In the genomic region with DNA sequence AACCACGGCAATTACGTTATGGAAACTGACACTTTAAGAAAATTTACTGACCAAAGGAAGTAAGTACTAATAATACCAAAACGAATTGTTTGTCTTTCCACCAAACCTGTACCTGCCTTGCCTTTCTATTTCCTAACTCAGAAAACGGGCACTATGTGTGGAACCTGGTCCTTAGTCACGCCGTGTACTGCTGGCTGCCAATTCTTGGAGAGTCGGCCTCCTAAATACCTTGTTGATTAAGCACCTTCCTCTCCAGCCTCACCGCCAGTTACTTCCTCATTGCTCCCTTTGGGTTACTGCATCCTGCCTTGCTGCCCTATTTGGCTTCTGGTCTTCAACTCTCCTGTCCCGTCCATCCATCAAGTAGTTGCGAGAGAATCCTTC, we compare ENCODE assay signal across 10 cellular contexts. TPM values are rescaled to one million over a fixed set of nuclear protein-coding genes. Genes with fewer than 3 reads are reported as not detected.
DNase-seq lines count a peak whose midpoint lies in the region; ATAC-seq, FAIRE-seq and TF ChIP-seq lines count a peak whose summit lies in the region.
"Not testable (repeated sequence)": the region's sequence is repeated elsewhere in the genome, so short reads cannot be mapped to it uniquely, and the experiment has no call there.
"Had no signal": no experiment of that assay in that cellular context is flagged by ENCODE, and none has a peak within 500 bp of the region (broad histone marks: within the 10 kb centered on the region; RNA-seq: fewer than 3 reads in every experiment).

No MANE protein-coding gene starts in this region.

- H3K4me2 ChIP-seq in H1 (ENCODE audit: insufficient read depth in 1 of 2, low read depth in 2 of 2, low read length in 2 of 2), result peak overlapping the region; percentile 47 to 61
- peak overlapping the region; percentile 93 for H3K4me2 ChIP-seq in skeletal muscle satellite cell (ENCODE audit: low read length)

- H4K5ac ChIP-seq in H1 (ENCODE audit: insufficient read length, low read depth, low read length), result not testable (repeated sequence)

- peaks cover 58% of the 10 kb centered on the region for H3K4me1 Mint-ChIP-seq in activated T-helper 1 cell treated with anti-CD3 and anti-CD28 coated beads, Interleukin-12 subunit alpha, Interleukin-12 subunit beta, Interleukin-2, Interleukin-4 antibody, amounts not matched to agents 30 ng/mL and 10 ng/mL and 1 ng/mL, durations not matched to agents 14 hours and 24 hours and 36 hours (ENCODE audit: low read depth)

- peaks cover 15% of the 10 kb centered on the region for H3K9me3 Mint-ChIP-seq in activated T-helper 1 cell treated with anti-CD3 and anti-CD28 coated beads, Interleukin-12 subunit alpha, Interleukin-12 subunit beta, Interleukin-2, Interleukin-4 antibody, amounts not matched to agents 30 ng/mL and 10 ng/mL and 1 ng/mL, durations not matched to agents 14 hours and 24 hours and 36 hours

- H2AK5ac ChIP-seq in H1 (ENCODE audit: low read depth, low read length), result not testable (repeated sequence)

- not testable (repeated sequence) for H2BK15ac ChIP-seq in H1 (ENCODE audit: low read length)

- not testable (repeated sequence) for H3K56ac ChIP-seq in H1 (replicated peaks; ENCODE audit: insufficient read length, low read depth, low read length)

- not testable (repeated sequence) for H3K36me3 ChIP-seq in H1 (ENCODE audit: control insufficient read depth in 2 of 4, insufficient read depth in 4 of 4, low read length in 3 of 4); left lung; skeletal muscle satellite cell (ENCODE audit: insufficient read depth, low read length)

- TF ChIP-seq RAD21 in H1 (IDR thresholded peaks at IDR 0.05 in 1 of 2, conservative IDR thresholded peaks at IDR 0.05 in 1 of 2; ENCODE audit: low read depth in 2 of 2, low read length in 2 of 2), result not testable (repeated sequence)

- not testable (repeated sequence) for TF ChIP-seq POLR2A in H1 (IDR thresholded peaks at IDR 0.05; ENCODE audit: control extremely low read depth in 1 of 2, low read depth in 2 of 2, low read length in 2 of 2)

- H4K91ac ChIP-seq in H1 (replicated peaks; ENCODE audit: insufficient read length, low read length), result not testable (repeated sequence)

- not testable (repeated sequence) for H3K79me2 ChIP-seq in H1 (ENCODE audit: control insufficient read depth in 1 of 2, insufficient read depth in 2 of 2, low read length in 2 of 2)

- H3K4me1 ChIP-seq in H1 (replicated peaks in 1 of 4; ENCODE audit: control insufficient read depth in 3 of 4, insufficient read depth in 4 of 4, low read length in 3 of 4); skeletal muscle satellite cell (ENCODE audit: control insufficient read depth, insufficient read depth, low read length): not testable (repeated sequence)
- peaks cover 0 to 26% of the 10 kb centered on the region in 2 donors for H3K4me1 ChIP-seq in left lung

- not testable (repeated sequence) for H3K9me3 ChIP-seq in H1 (ENCODE audit: insufficient read depth in 2 of 2, low read depth in 1 of 2, low read length in 1 of 2); left lung; skeletal muscle satellite cell (replicated peaks; ENCODE audit: low read length)

- not testable (repeated sequence) for H3K27me3 ChIP-seq in H1 (replicated peaks in 1 of 4; ENCODE audit: control insufficient read depth in 3 of 4, extremely low read depth in 1 of 4, insufficient read depth in 3 of 4, low read length in 3 of 4); left lung; skeletal muscle satellite cell (ENCODE audit: control insufficient read depth, insufficient read depth, low read length)

- intact Hi-C loops in activated T-helper 1 cell treated with anti-CD3 and anti-CD28 coated beads, Interleukin-12 subunit alpha, Interleukin-12 subunit beta, Interleukin-2, Interleukin-4 antibody, amounts not matched to agents 30 ng/mL and 10 ng/mL and 1 ng/mL, durations not matched to agents 14 hours and 24 hours and 36 hours (cut with micrococcal nuclease), result loop anchor here (1.0 to 2.0 kb wide), 5 partner anchors 9 to 204 kb away; no protein-coding TSS in a partner anchor
- intact Hi-C loops in left lung (cut with DNase I), result not testable (repeated sequence)

- H3K4me3 Mint-ChIP-seq in activated T-helper 1 cell treated with anti-CD3 and anti-CD28 coated beads, Interleukin-12 subunit alpha, Interleukin-12 subunit beta, Interleukin-2, Interleukin-4 antibody, amounts not matched to agents 30 ng/mL and 10 ng/mL and 1 ng/mL, durations not matched to agents 14 hours and 24 hours and 36 hours, result peak overlapping the region; percentile 85

- not testable (repeated sequence) for H3K36me3 Mint-ChIP-seq in activated T-helper 1 cell treated with anti-CD3 and anti-CD28 coated beads, Interleukin-12 subunit alpha, Interleukin-12 subunit beta, Interleukin-2, Interleukin-4 antibody, amounts not matched to agents 30 ng/mL and 10 ng/mL and 1 ng/mL, durations not matched to agents 14 hours and 24 hours and 36 hours (ENCODE audit: low read depth)

- H4K20me1 ChIP-seq in H1 (replicated peaks in 1 of 2; ENCODE audit: control insufficient read depth in 1 of 2, insufficient read depth in 2 of 2, low read length in 2 of 2), result not testable (repeated sequence)

- POLR2A ChIA-PET in AG04449 (lab: Yijun Ruan, JAX), result interaction anchor here (1.7 kb wide), 1 partner anchor 9 kb away, joined by 4 read pairs; no protein-coding TSS in a partner anchor
- POLR2A ChIA-PET in H1 (lab: Charles Lee; ENCODE audit: partially characterized antibody), result not testable (repeated sequence)

- not testable (repeated sequence) for H2AFZ ChIP-seq in H1 (ENCODE audit: low read length)

- H3K23me2 ChIP-seq in H1 (ENCODE audit: low read depth, low read length), result not testable (repeated sequence)

- not testable (repeated sequence) for H3K27me3 Mint-ChIP-seq in activated T-helper 1 cell treated with anti-CD3 and anti-CD28 coated beads, Interleukin-12 subunit alpha, Interleukin-12 subunit beta, Interleukin-2, Interleukin-4 antibody, amounts not matched to agents 30 ng/mL and 10 ng/mL and 1 ng/mL, durations not matched to agents 14 hours and 24 hours and 36 hours (ENCODE audit: insufficient read depth)

- H3K14ac ChIP-seq in H1 (ENCODE audit: insufficient read length), result not testable (repeated sequence)

- not testable (repeated sequence) for H3K23ac ChIP-seq in H1 (ENCODE audit: insufficient read length)

- not testable (repeated sequence) for H3K79me1 ChIP-seq in H1 (ENCODE audit: low read depth, low read length)

- not testable (repeated sequence) for H2BK120ac ChIP-seq in H1 (replicated peaks; ENCODE audit: low read depth, low read length)

- not testable (repeated sequence) for H2BK12ac ChIP-seq in H1 (ENCODE audit: low read depth, low read length)

- CTCF ChIA-PET in AG04449 (lab: Yijun Ruan, JAX), result interaction anchor here (1.5 kb wide), 1 partner anchor 56 kb away, joined by 6 read pairs; no protein-coding TSS in a partner anchor
- CTCF ChIA-PET in H1 (lab: Charles Lee; ENCODE audit: partially characterized antibody), result not testable (repeated sequence)

- not testable (repeated sequence) for DNase-seq in AG04449 (ENCODE audit: low read depth, low spot score); activated T-helper 1 cell treated with anti-CD3 and anti-CD28 coated beads, Interleukin-12 subunit alpha, Interleukin-12 subunit beta, Interleukin-2, Interleukin-4 antibody, amounts not matched to agents 30 ng/mL and 10 ng/mL and 1 ng/mL, durations not matched to agents 14 hours and 24 hours and 36 hours (ENCODE audit: low spot score); H1 (ENCODE audit: low read depth in 1 of 2, low spot score in 2 of 2); left lung
- peak; percentile 38 for DNase-seq in RPMI8226

- not testable (repeated sequence) for H2BK20ac ChIP-seq in H1 (ENCODE audit: low read length)

- H3K18ac ChIP-seq in H1 (ENCODE audit: extremely low read depth, low read length), result not testable (repeated sequence)

- H3K27ac Mint-ChIP-seq in activated T-helper 1 cell treated with anti-CD3 and anti-CD28 coated beads, Interleukin-12 subunit alpha, Interleukin-12 subunit beta, Interleukin-2, Interleukin-4 antibody, amounts not matched to agents 30 ng/mL and 10 ng/mL and 1 ng/mL, durations not matched to agents 14 hours and 24 hours and 36 hours, result peak overlapping the region; percentile 89

- FAIRE-seq in H1 (lab: Jason Lieb, UNC), result not testable (repeated sequence)

- not testable (repeated sequence) for TF ChIP-seq CTCF in AG04449 (IDR thresholded peaks at IDR 0.05; ENCODE audit: insufficient read depth, low read length, missing control alignments); H1 (IDR thresholded peaks at IDR 0.05; ENCODE audit: control extremely low read depth in 1 of 3, insufficient read depth in 1 of 3, low read depth in 1 of 3, low read length in 3 of 3); left lung (IDR thresholded peaks at IDR 0.05)

- peak overlapping the region; percentile 74 for H3K4me3 ChIP-seq in AG04449 (ENCODE audit: low read depth, low read length)
- H3K4me3 ChIP-seq in H1 (ENCODE audit: extremely low read depth in 1 of 4, insufficient read depth in 2 of 4, low read depth in 3 of 4, low read length in 4 of 4), result peak overlapping the region; percentile 21 to 64 (median 64); a peak in 5 of 8 replicates
- H3K4me3 ChIP-seq in left lung, result peak overlapping the region in 1 of 2 donors; percentile 34
- H3K4me3 ChIP-seq in skeletal muscle satellite cell (ENCODE audit: low read length), result not testable (repeated sequence)

- peak; percentile 16 for ATAC-seq in GM19043 (IDR thresholded peaks at IDR 0.05; ENCODE audit: low read depth, unreplicated experiment)
- peak; percentile 20 for ATAC-seq in HG03175 (IDR thresholded peaks at IDR 0.05; ENCODE audit: unreplicated experiment)
- ATAC-seq in left lung, result peak; percentile 56

- H3K27ac ChIP-seq in H1 (ENCODE audit: low read depth, low read length), result not testable (repeated sequence)
- H3K27ac ChIP-seq in left lung, result peak overlapping the region; percentile 37 to 75

- not testable (repeated sequence) for H3K9ac ChIP-seq in H1 (replicated peaks in 1 of 4; ENCODE audit: extremely low read depth in 1 of 4, low read depth in 3 of 4, low read length in 3 of 4); skeletal muscle satellite cell (ENCODE audit: low read depth, low read length)

- not testable (repeated sequence) for TF ChIP-seq EP300 in H1 (IDR thresholded peaks at IDR 0.05; ENCODE audit: borderline replicate concordance in 1 of 2, low read depth in 2 of 2, low read length in 2 of 2)

- not testable (repeated sequence) for H2BK5ac ChIP-seq in H1 (ENCODE audit: low read depth, low read length)

- WGBS in H1 (ENCODE audit: extremely low coverage in 1 of 2, insufficient coverage in 1 of 2, insufficient read length in 1 of 2, insufficient replicate concordance in 2 of 2, low coverage in 1 of 2, low lambda C conversion rate in 2 of 2, missing lambda C conversion rate in 1 of 2), 2 experiments, result 54% methylated on average over 10 of the region's 10 CpGs; no CpG with 5 or more reads in 1 of the 2 experiments

- H4K8ac ChIP-seq in H1 (ENCODE audit: extremely low read depth, insufficient read depth, low read length), result not testable (repeated sequence)

- not testable (repeated sequence) for H3K4ac ChIP-seq in H1 (replicated peaks; ENCODE audit: insufficient read length, low read depth, low read length)

RNA-seq across cellular contexts. Expression of a gene that starts 9.1 kb away (rescaled TPM):
- total RNA-seq in activated T-helper 1 cell treated with anti-CD3 and anti-CD28 coated beads, Interleukin-12 subunit alpha, Interleukin-12 subunit beta, Interleukin-2, Interleukin-4 antibody, amounts not matched to agents 30 ng/mL and 10 ng/mL and 1 ng/mL, durations not matched to agents 14 hours and 24 hours and 36 hours, result not detected in 2 replicates
- not detected in 2 replicates for total RNA-seq in H1 (2021; fragmentation: NEBNext Ultra II Directional; extraction: Animal tissue kit (Norgen Biotek cat#: 25700))
- not detected in 2 replicates for polyA plus RNA-seq in H1 (2011; rRNA removed)
- not detected for polyA plus RNA-seq in H1 (2011; cell fraction: cytosol; rRNA removed)
- not detected for polyA plus RNA-seq in H1 (2011; cell fraction: nucleus; rRNA removed)
- polyA plus RNA-seq in H1 (2012, experiment 1 of 2), result not detected in 4 replicates
- not detected for polyA plus RNA-seq in H1 (2012, experiment 2 of 2)
- not detected for polyA plus RNA-seq in H1 (2013, experiment 1 of 2)
- not detected for polyA plus RNA-seq in H1 (2013, experiment 2 of 2)
- polyA minus RNA-seq in H1 (2011; rRNA and poly(A)+ RNA removed), result not detected in 2 replicates
- polyA minus RNA-seq in H1 (2011; cell fraction: cytosol; rRNA and poly(A)+ RNA removed), result not detected
- polyA minus RNA-seq in H1 (2011; cell fraction: nucleus; rRNA and poly(A)+ RNA removed), result not detected
- total RNA-seq in left lung, result 100 to 1,000 TPM in 1 of 2 donors, 10 to 100 TPM in 1; 56.3 to 237 TPM
- not detected in 2 replicates for total RNA-seq in skeletal muscle satellite cell (2012; rRNA removed)
- total RNA-seq: A172, lung microvascular endothelial cell had no signal

RNA-seq across cellular contexts. Expression of a gene that starts 16.2 kb away (rescaled TPM):
- total RNA-seq in activated T-helper 1 cell treated with anti-CD3 and anti-CD28 coated beads, Interleukin-12 subunit alpha, Interleukin-12 subunit beta, Interleukin-2, Interleukin-4 antibody, amounts not matched to agents 30 ng/mL and 10 ng/mL and 1 ng/mL, durations not matched to agents 14 hours and 24 hours and 36 hours, result 0.59 and 0.99 TPM in 2 replicates
- 0.15 and 0.17 TPM in 2 replicates for total RNA-seq in H1 (2021; fragmentation: NEBNext Ultra II Directional; extraction: Animal tissue kit (Norgen Biotek cat#: 25700))
- polyA plus RNA-seq in H1 (2011; rRNA removed), result 0.05 and 0.06 TPM in 2 replicates
- polyA plus RNA-seq in H1 (2011; cell fraction: cytosol; rRNA removed), result 0.05 TPM
- polyA plus RNA-seq in H1 (2011; cell fraction: nucleus; rRNA removed), result not detected
- polyA plus RNA-seq in H1 (2012, experiment 1 of 2), result 0.11 to 0.15 TPM in 2 of 4 replicates, not detected in the others
- polyA plus RNA-seq in H1 (2012, experiment 2 of 2), result 0.08 TPM
- polyA plus RNA-seq in H1 (2013, experiment 1 of 2), result not detected
- polyA plus RNA-seq in H1 (2013, experiment 2 of 2), result not detected
- polyA minus RNA-seq in H1 (2011; rRNA and poly(A)+ RNA removed), result not detected in 2 replicates
- not detected for polyA minus RNA-seq in H1 (2011; cell fraction: cytosol; rRNA and poly(A)+ RNA removed)
- 0.30 TPM for polyA minus RNA-seq in H1 (2011; cell fraction: nucleus; rRNA and poly(A)+ RNA removed)
- 10 to 100 TPM in 1 of 2 donors, 1 to 10 TPM in 1; 7.1 to 18.7 TPM for total RNA-seq in left lung
- 0.25 and 1.1 TPM in 2 replicates for total RNA-seq in skeletal muscle satellite cell (2012; rRNA removed)

RNA-seq across cellular contexts. Expression of a gene that starts 35.3 kb away (rescaled TPM):
- total RNA-seq in activated T-helper 1 cell treated with anti-CD3 and anti-CD28 coated beads, Interleukin-12 subunit alpha, Interleukin-12 subunit beta, Interleukin-2, Interleukin-4 antibody, amounts not matched to agents 30 ng/mL and 10 ng/mL and 1 ng/mL, durations not matched to agents 14 hours and 24 hours and 36 hours, result not detected in 2 replicates
- 0.55 and 0.71 TPM in 2 replicates for total RNA-seq in H1 (2021; fragmentation: NEBNext Ultra II Directional; extraction: Animal tissue kit (Norgen Biotek cat#: 25700))
- 0.28 and 0.86 TPM in 2 replicates for polyA plus RNA-seq in H1 (2011; rRNA removed)
- 0.49 TPM for polyA plus RNA-seq in H1 (2011; cell fraction: cytosol; rRNA removed)
- 0.26 TPM for polyA plus RNA-seq in H1 (2011; cell fraction: nucleus; rRNA removed)
- polyA plus RNA-seq in H1 (2012, experiment 1 of 2), result 0.39 to 0.71 TPM (median 0.51 TPM) in 4 replicates
- 0.30 TPM for polyA plus RNA-seq in H1 (2012, experiment 2 of 2)
- 1.6 TPM for polyA plus RNA-seq in H1 (2013, experiment 1 of 2)
- 1.7 TPM for polyA plus RNA-seq in H1 (2013, experiment 2 of 2)
- 0.19 and 0.34 TPM in 2 replicates for polyA minus RNA-seq in H1 (2011; rRNA and poly(A)+ RNA removed)
- polyA minus RNA-seq in H1 (2011; cell fraction: cytosol; rRNA and poly(A)+ RNA removed), result not detected
- not detected for polyA minus RNA-seq in H1 (2011; cell fraction: nucleus; rRNA and poly(A)+ RNA removed)
- 100 to 1,000 TPM in 1 of 2 donors, 10 to 100 TPM in 1; 80.0 to 135 TPM for total RNA-seq in left lung
- 0.22 TPM in 1 of 2 replicates, not detected in the other for total RNA-seq in skeletal muscle satellite cell (2012; rRNA removed)

Comparison
In these comparisons a context has a peak if more than half of its experiments do, and no peak if none do; other contexts are left out.
1. RNA of a gene that starts 9.1 kb away (total RNA-seq): 56.3 to 237 TPM in left lung; not detected in activated T-helper 1 cell treated with anti-CD3 and anti-CD28 coated beads, Interleukin-12 subunit alpha, Interleukin-12 subunit beta, Interleukin-2, Interleukin-4 antibody, amounts not matched to agents 30 ng/mL and 10 ng/mL and 1 ng/mL, durations not matched to agents 14 hours and 24 hours and 36 hours and not detected in H1; every median in the first group is over 10 times any median in the second.
2. RNA of a gene that starts 35.3 kb away (total RNA-seq): 80.0 to 135 TPM in left lung; 0.55 to 0.71 TPM in H1 and not detected in activated T-helper 1 cell treated with anti-CD3 and anti-CD28 coated beads, Interleukin-12 subunit alpha, Interleukin-12 subunit beta, Interleukin-2, Interleukin-4 antibody, amounts not matched to agents 30 ng/mL and 10 ng/mL and 1 ng/mL, durations not matched to agents 14 hours and 24 hours and 36 hours; every median in the first group is over 10 times any median in the second.
3. Peak in every context shown above with its lines, with median percentiles within 50 percentile points of each other: ATAC-seq.